17 cellular contexts compared by ENCODE assay signal in genomic region chr6:158015545-158015944, GRCh38. TPM values are rescaled to one million over a fixed set of nuclear protein-coding genes. Genes with fewer than 3 reads are reported as not detected.
DNase-seq lines count a peak whose midpoint lies in the region; FAIRE-seq and TF ChIP-seq lines count a peak whose summit lies in the region.
"Had no signal": no experiment of that assay in that cellular context is flagged by ENCODE, and none has a peak within 500 bp of the region (broad histone marks: within the 10 kb centered on the region; RNA-seq: fewer than 3 reads in every experiment).

No MANE protein-coding gene starts in this region.

- H3K4me3 ChIP-seq in AG04450 (ENCODE audit: low read depth, low read length): no peak overlapping the region
- no peak overlapping the region for H3K4me3 ChIP-seq in GM23248
- no peak overlapping the region for H3K4me3 ChIP-seq in astrocyte (ENCODE audit: insufficient read depth, low read depth, low read length)
- H3K4me3 ChIP-seq: GM12878 had no signal

- no peak overlapping the region for H3K4me2 ChIP-seq in GM23248 (ENCODE audit: unreplicated experiment)
- H3K4me2 ChIP-seq in astrocyte (ENCODE audit: low read length): no peak overlapping the region

- DNase-seq in AG04450 (ENCODE audit: low read depth, low spot score): no peak
- DNase-seq in GM23248: no peak
- no peak for DNase-seq in astrocyte (ENCODE audit: low read depth)
- no peak for DNase-seq in osteocyte (ENCODE audit: extremely low spot score, unreplicated experiment)
- no peak for DNase-seq in activated CD4-positive, CD25-positive, alpha-beta regulatory T cell (lab: John Stamatoyannopoulos, UW)
- DNase-seq in activated gamma-delta T cell treated with Interleukin-2 at 50 U/mL for 16 hours: no peak
- DNase-seq in NCI-H510A treated with DMSO at 0.1 percent for 48 hours (lab: John Stamatoyannopoulos, UW): no peak
- DNase-seq: DMS153, H9, NCI-H1436 treated with DMSO at 0.1 percent for 48 hours, NCI-H2081, NCI-H2227 treated with DMSO at 0.1 percent for 48 hours, NCI-H526 had no signal

- H3K9me3 Mint-ChIP-seq in astrocyte (ENCODE audit: unreplicated experiment) (no peaks in the 10 kb centered on the region), osteocyte (ENCODE audit: unreplicated experiment) (no peaks in the 10 kb centered on the region)
- H3K9me3 Mint-ChIP-seq: IgD-negative memory B cell had no signal

- peak overlapping the region; percentile 64 for H3K27ac Mint-ChIP-seq in astrocyte (ENCODE audit: unreplicated experiment)
- H3K27ac Mint-ChIP-seq in osteocyte (ENCODE audit: unreplicated experiment): peak overlapping the region; percentile 34
- H3K27ac Mint-ChIP-seq: IgD-negative memory B cell had no signal

- no peak overlapping the region for H3K9ac ChIP-seq in GM23248
- H3K9ac ChIP-seq in astrocyte (ENCODE audit: low read length): no peak overlapping the region

- in situ Hi-C loops in GM23248 (cut with MboI): no loop called here

- H3K4me3 Mint-ChIP-seq in astrocyte (ENCODE audit: unreplicated experiment) (no peak overlapping the region), osteocyte (ENCODE audit: unreplicated experiment) (no peak overlapping the region)
- H3K4me3 Mint-ChIP-seq: H9 had no signal

- H3K36me3 Mint-ChIP-seq in astrocyte (ENCODE audit: low read depth, unreplicated experiment) (peaks cover 20% of the 10 kb centered on the region), osteocyte (ENCODE audit: unreplicated experiment) (peaks cover 46% of the 10 kb centered on the region)

- no peaks in the 10 kb centered on the region for H3K9me2 ChIP-seq in GM23248 (ENCODE audit: insufficient read depth)

- H3F3A ChIP-seq in GM23248 (ENCODE audit: insufficient read depth): peaks cover 15% of the 10 kb centered on the region

- WGBS in GM23248 (ENCODE audit: low coverage in 1 of 2, low lambda C conversion rate in 2 of 2, missing lambda C conversion rate in 2 of 2), 2 experiments: 96 to 99% methylated on average over 2 of the region's 2 CpGs

- H3K27me3 ChIP-seq in AG04450 (ENCODE audit: control insufficient read depth, insufficient read depth, low read length): no peaks in the 10 kb centered on the region
- H3K27me3 ChIP-seq in GM23248 (replicated peaks; ENCODE audit: insufficient read depth): no peaks in the 10 kb centered on the region
- H3K27me3 ChIP-seq in astrocyte (ENCODE audit: insufficient read depth, low read length): no peaks in the 10 kb centered on the region

- H3K79me2 ChIP-seq in GM23248 (ENCODE audit: insufficient read depth) (peaks cover 100% of the 10 kb centered on the region), astrocyte (ENCODE audit: insufficient read depth, low read length) (peaks cover 98% of the 10 kb centered on the region)

- H3K9me3 ChIP-seq in AG04450 (ENCODE audit: control insufficient read depth, insufficient read depth, low read length) (no peaks in the 10 kb centered on the region; the same call in 1 of the 2 replicates), GM23248 (ENCODE audit: low read depth) (no peaks in the 10 kb centered on the region), astrocyte (ENCODE audit: insufficient read depth, low read depth, low read length) (no peaks in the 10 kb centered on the region)

- no peaks in the 10 kb centered on the region for H4K20me1 ChIP-seq in GM23248 (ENCODE audit: insufficient read depth)
- peaks cover 57% of the 10 kb centered on the region for H4K20me1 ChIP-seq in astrocyte (ENCODE audit: insufficient read depth, low read length)

- peaks cover 23% of the 10 kb centered on the region for H3K4me1 ChIP-seq in GM23248 (ENCODE audit: insufficient read depth)
- H3K4me1 ChIP-seq in astrocyte (ENCODE audit: insufficient read depth, low read length): peaks cover 51% of the 10 kb centered on the region

- POLR2A ChIA-PET in AG04450 (lab: Yijun Ruan, JAX): interaction anchor here (0.6 to 0.9 kb wide), 2 partner anchors 10 to 121 kb away, joined by 3 to 5 read pairs; no protein-coding TSS in a partner anchor

- H3K27ac ChIP-seq in AG04450 (ENCODE audit: low read depth, low read length) (peak overlapping the region; percentile 52), GM23248 (peak overlapping the region; percentile 67), astrocyte (ENCODE audit: low read depth, low read length) (no peak overlapping the region)
- H3K27ac ChIP-seq: C4-2B, RWPE1 had no signal

- H3K36me3 ChIP-seq in GM23248 (ENCODE audit: low read depth): peaks cover 9% of the 10 kb centered on the region
- peaks cover 18% of the 10 kb centered on the region for H3K36me3 ChIP-seq in astrocyte (ENCODE audit: insufficient read depth, low read length)

- no peak for FAIRE-seq in astrocyte (lab: Jason Lieb, UNC)

- H2AFZ ChIP-seq in GM23248: no peak overlapping the region
- H2AFZ ChIP-seq in astrocyte (ENCODE audit: low read depth, low read length): no peak overlapping the region

- CTCF ChIA-PET in AG04450 (lab: Charles Lee): interaction anchor here (0.7 to 2.9 kb wide), 2 partner anchors 11 to 46 kb away, joined by 3 to 14 read pairs; no protein-coding TSS in a partner anchor

- no peak for TF ChIP-seq CTCF in AG04450 (IDR thresholded peaks at IDR 0.05; ENCODE audit: low read depth, low read length)
- TF ChIP-seq CTCF in astrocyte (IDR thresholded peaks at IDR 0.05; ENCODE audit: insufficient read depth, low read depth, low read length): no peak
- no peak for TF ChIP-seq CTCF in osteocyte (IDR thresholded peaks at IDR 0.05)

- H3K27me3 Mint-ChIP-seq in astrocyte (ENCODE audit: low read depth, unreplicated experiment) (no peaks in the 10 kb centered on the region), osteocyte (ENCODE audit: unreplicated experiment) (no peaks in the 10 kb centered on the region)
- H3K27me3 Mint-ChIP-seq: IgD-negative memory B cell had no signal

- H3K4me1 Mint-ChIP-seq in astrocyte (ENCODE audit: low read depth, unreplicated experiment) (peaks cover 27% of the 10 kb centered on the region), osteocyte (ENCODE audit: unreplicated experiment) (peaks cover 81% of the 10 kb centered on the region)

RNA-seq across cellular contexts. Expression of gene SYNJ2, which starts 33.9 kb away (rescaled TPM):
- 38.1 and 40.8 TPM in 2 replicates for polyA plus RNA-seq in AG04450 (2011; rRNA removed)
- 63.6 and 78.2 TPM in 2 replicates for polyA minus RNA-seq in AG04450 (2011; rRNA and poly(A)+ RNA removed)
- total RNA-seq in GM23248 (2014; rRNA removed; shearing (Covaris generic)): 25.3 and 28.6 TPM in 2 replicates
- 17.6 and 20.5 TPM in 2 replicates for polyA plus RNA-seq in GM23248 (2016; fragmentation: Nextera tagmentation; extraction: Ambion mirVana)
- total RNA-seq in astrocyte: 28.4 and 31.8 TPM in 2 replicates
- 94.5 and 95.4 TPM in 2 replicates for total RNA-seq in osteocyte
